In the genomic region with DNA sequence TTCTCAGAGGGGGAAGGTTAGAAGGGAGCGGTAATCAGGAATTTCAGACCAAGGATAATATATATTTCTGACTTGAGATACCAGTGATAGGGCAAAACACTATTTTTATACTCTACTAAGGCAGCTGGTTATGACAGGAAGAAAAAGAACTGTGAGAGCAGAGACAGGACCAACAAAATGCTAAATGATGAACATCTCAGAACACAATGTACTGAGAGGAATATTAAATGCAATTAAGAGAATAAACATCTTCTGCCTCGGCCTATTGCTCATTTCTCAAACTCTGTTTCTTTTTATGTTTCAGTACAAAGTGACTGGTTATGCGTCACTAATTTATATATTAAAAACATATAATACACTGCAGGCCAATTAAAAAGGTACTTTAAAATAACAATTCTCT, we compare ENCODE assay signal across 35 cellular contexts.
"Had no signal": no experiment of that assay in that cellular context is flagged by ENCODE, and none has a peak within 500 bp of the region (broad histone marks: within the 10 kb centered on the region; RNA-seq: fewer than 3 reads in every experiment).

No MANE protein-coding gene starts in this region.

- H3K36me3 ChIP-seq: MG63 had no signal

- H3K9me3 ChIP-seq: MG63 had no signal

- DNase-seq: Karpas-422, Kasumi-1, KG1, MG63, MM.1S, MV-4-11, NCI-H1048, NCI-H1092, NCI-H1092 treated with DMSO at 0.1 percent for 48 hours, NCI-H1105, NCI-H1105 treated with DMSO at 0.1 percent for 48 hours, NCI-H1417, NCI-H1417 treated with DMSO at 0.1 percent for 48 hours, NCI-H1436, NCI-H1436 treated with DMSO at 0.1 percent for 48 hours, NCI-H146, NCI-H1694, NCI-H1694 treated with DMSO at 0.1 percent for 48 hours, NCI-H187, NCI-H187 treated with DMSO at 0.1 percent for 48 hours, NCI-H1930, NCI-H2029, NCI-H2029 treated with DMSO at 0.1 percent for 48 hours, NCI-H2081, NCI-H2081 treated with DMSO at 0.1 percent for 48 hours, NCI-H2107, NCI-H2171, NCI-H2171 treated with DMSO at 0.1 percent for 48 hours, NCI-H2227 treated with DMSO at 0.1 percent for 48 hours, NCI-H226, NCI-H345, NCI-H446, NCI-H446 treated with DMSO at 0.1 percent for 48 hours, NCI-H510A had no signal

- H3K27me3 ChIP-seq: MG63 had no signal

- H3K4me3 ChIP-seq: MG63 had no signal

- H3K27ac ChIP-seq: KMS-11 had no signal
